Comparison of ENCODE assay signal across 18 cellular contexts in genomic region chr6:40325041-40325440, GRCh38.
DNase-seq lines count a peak whose midpoint lies in the region; ATAC-seq and TF ChIP-seq lines count a peak whose summit lies in the region.
"Had no signal": no experiment of that assay in that cellular context is flagged by ENCODE, and none has a peak within 500 bp of the region (broad histone marks: within the 10 kb centered on the region; RNA-seq: fewer than 3 reads in every experiment).

No MANE protein-coding gene starts in this region.

- H3K9me3 ChIP-seq in left ventricle myocardium inferior (replicated peaks) = no peaks in the 10 kb centered on the region
- no peaks in the 10 kb centered on the region for H3K9me3 ChIP-seq in transverse colon
- H3K9me3 ChIP-seq: SJSA1 had no signal

- WGBS in transverse colon (ENCODE audit: low coverage in 1 of 2), 2 donors = 50% methylated on average over 2 of the region's 2 CpGs; no CpG with 5 or more reads in 1 of the 2 donors

- intact Hi-C loops in left cardiac atrium (cut with DNase I) (loop anchor here (10.0 kb wide), 1 partner anchor 260 kb away; the partner anchor contains the start of gene LRFN2 (in 2 of the 2)), left ventricle myocardium inferior (cut with micrococcal nuclease) (no loop called here), transverse colon (cut with DNase I; ENCODE audit: low total_unique reads) (no loop called here)

- H3K27ac ChIP-seq in left ventricle myocardium inferior (replicated peaks) = no peak overlapping the region
- H3K27ac ChIP-seq in transverse colon = no peak overlapping the region
- H3K27ac ChIP-seq: GM23248, RWPE1, SJSA1 had no signal

- H3K27me3 ChIP-seq in left ventricle myocardium inferior (ENCODE audit: low read depth) (peaks cover 93% of the 10 kb centered on the region), transverse colon (peaks cover 5% of the 10 kb centered on the region)
- H3K27me3 ChIP-seq: SJSA1 had no signal

- ATAC-seq in left cardiac atrium = no peak
- no peak for ATAC-seq in HG03175 (IDR thresholded peaks at IDR 0.05; ENCODE audit: unreplicated experiment)
- no peak for ATAC-seq in GM19467 (IDR thresholded peaks at IDR 0.05; ENCODE audit: unreplicated experiment)
- ATAC-seq: CD8-positive, alpha-beta T cell; HCT116 had no signal

- H3K4me3 ChIP-seq in left ventricle myocardium inferior = no peak overlapping the region
- no peak overlapping the region for H3K4me3 ChIP-seq in transverse colon
- H3K4me3 ChIP-seq: GM23248, SJSA1 had no signal

- H3K4me1 ChIP-seq in left ventricle myocardium inferior (peaks cover 20% of the 10 kb centered on the region), transverse colon (peaks cover 0 to 4% (median 0%) of the 10 kb centered on the region in 4 donors)
- H3K4me1 ChIP-seq: SJSA1 had no signal

- DNase-seq in left cardiac atrium = peak; percentile 29
- no peak for DNase-seq in left ventricle myocardium inferior
- DNase-seq in NCI-H1105 (lab: John Stamatoyannopoulos, UW) = peak; percentile 14
- DNase-seq in RPMI8226 = peak; percentile 75
- DNase-seq in transverse colon = peak; percentile 19
- DNase-seq: CD8-positive, alpha-beta T cell; DND-41; GM23248; KG1; NCI-H1092; NCI-H187 treated with DMSO at 0.1 percent for 48 hours; NCI-H2227 treated with DMSO at 0.1 percent for 48 hours; SW 1271 had no signal

- in situ Hi-C loops in transverse colon (cut with MboI; ENCODE audit: low pct_ligation_motif_present in 1 of 4, low pct_unique_long_range_greater_than_20kb in 1 of 4, low sequenced_read_pairs in 3 of 4) = loop anchor here in 2 of 4 donors (25.0 kb wide), 1 partner anchor 487 kb away; no protein-coding TSS in a partner anchor

- no peaks in the 10 kb centered on the region for H3K36me3 ChIP-seq in left ventricle myocardium inferior
- H3K36me3 ChIP-seq in transverse colon = no peaks in the 10 kb centered on the region
- H3K36me3 ChIP-seq: SJSA1 had no signal

- TF ChIP-seq EP300 in transverse colon (IDR thresholded peaks at IDR 0.05; ENCODE audit: low read depth) = no peak

- TF ChIP-seq POLR2A in transverse colon (IDR thresholded peaks at IDR 0.05) = no peak

- TF ChIP-seq CTCF in left ventricle myocardium inferior (IDR thresholded peaks at IDR 0.05; ENCODE audit: borderline replicate concordance) = no peak
- TF ChIP-seq CTCF in transverse colon (IDR thresholded peaks at IDR 0.05) = no peak

Comparison
In these comparisons a context has a peak if more than half of its experiments do, and no peak if none do; other contexts are left out.
1. intact Hi-C loops: an anchor here in left cardiac atrium (10.0 kb wide); none called in left ventricle myocardium inferior and transverse colon.